Comparison of ENCODE assay signal across 11 cellular contexts in the genomic region with DNA sequence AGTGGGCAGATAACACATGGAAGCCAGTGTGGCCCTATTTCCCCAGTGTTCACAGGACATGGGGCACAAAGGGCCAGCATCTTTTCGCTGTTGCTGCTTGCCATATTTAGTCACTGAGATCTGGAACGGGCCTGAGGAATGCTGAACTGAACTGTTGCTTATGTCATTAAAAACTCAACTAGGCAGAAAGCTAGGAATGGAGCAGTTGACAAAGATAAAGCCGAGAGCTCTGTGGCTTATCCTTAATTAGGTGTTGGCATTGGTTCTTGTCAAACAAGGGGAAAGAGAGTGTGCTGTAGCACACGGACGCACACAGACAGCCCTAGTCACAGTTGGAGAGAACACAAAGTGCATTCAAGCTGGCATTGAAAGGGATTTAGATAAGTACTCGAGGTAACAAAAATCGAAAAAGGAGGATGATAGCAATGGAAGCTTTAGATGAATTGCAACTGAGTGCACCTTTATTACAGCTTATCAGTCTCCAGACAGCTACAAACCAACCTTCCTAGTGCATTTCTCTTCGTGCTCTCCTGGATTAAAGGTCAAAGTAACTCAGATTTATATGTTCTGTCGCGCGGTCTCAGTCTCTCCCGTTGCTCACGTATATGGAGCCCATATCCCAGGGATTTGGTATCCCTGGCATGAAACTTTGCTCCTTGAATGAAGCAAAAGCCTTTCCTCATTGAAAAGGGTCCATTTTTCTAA.
DNase-seq lines count a peak whose midpoint lies in the region; ATAC-seq and TF ChIP-seq lines count a peak whose summit lies in the region.
"Had no signal": no experiment of that assay in that cellular context is flagged by ENCODE, and none has a peak within 500 bp of the region (broad histone marks: within the 10 kb centered on the region; RNA-seq: fewer than 3 reads in every experiment).

No MANE protein-coding gene starts in this region.

- H3K9me1 ChIP-seq in IMR-90 (ENCODE audit: insufficient read depth, low read length), result no peaks in the 10 kb centered on the region

- H3K4me1 ChIP-seq in IMR-90 (ENCODE audit: control insufficient read depth, insufficient read depth, low read length) (peaks cover 5% of the 10 kb centered on the region), uterus (peaks cover 0 to 4% of the 10 kb centered on the region in 2 donors)

- in situ Hi-C loops in IMR-90 (cut with MboI; ENCODE audit: low sequenced_read_pairs), result no loop called here

- H3K27me3 Mint-ChIP-seq in glutamatergic neuron (ENCODE audit: unreplicated experiment) (peaks cover 4% of the 10 kb centered on the region), progenitor cell of endocrine pancreas (no peaks in the 10 kb centered on the region)

- no peak overlapping the region for H2BK20ac ChIP-seq in IMR-90 (ENCODE audit: low read depth, low read length)

- peaks cover 76% of the 10 kb centered on the region for H3K4me1 Mint-ChIP-seq in glutamatergic neuron (ENCODE audit: low read depth, unreplicated experiment)
- peaks cover 53% of the 10 kb centered on the region for H3K4me1 Mint-ChIP-seq in progenitor cell of endocrine pancreas (ENCODE audit: low read depth)

- H3K36me3 ChIP-seq in IMR-90 (ENCODE audit: control insufficient read depth, insufficient read depth, low read length), result no peaks in the 10 kb centered on the region
- no peaks in the 10 kb centered on the region for H3K36me3 ChIP-seq in uterus

- ATAC-seq in IMR-90 (ENCODE audit: low read depth) (no peak), GM19328 (IDR thresholded peaks at IDR 0.05; ENCODE audit: unreplicated experiment) (no peak), HG02938 (IDR thresholded peaks at IDR 0.05; ENCODE audit: unreplicated experiment) (no peak)
- ATAC-seq: SK-N-SH treated with all-trans-retinoic acid at 6 μM for 48 hours had no signal

- H3K36me3 Mint-ChIP-seq in glutamatergic neuron (ENCODE audit: unreplicated experiment) (no peaks in the 10 kb centered on the region), progenitor cell of endocrine pancreas (ENCODE audit: insufficient read depth) (no peaks in the 10 kb centered on the region)
- H3K36me3 Mint-ChIP-seq: CD14-positive monocyte had no signal

- DNase-seq in IMR-90 (no peak), NCI-H345 treated with DMSO at 0.1 percent for 48 hours (lab: John Stamatoyannopoulos, UW; ENCODE audit: unreplicated experiment) (peak; percentile 85), glutamatergic neuron (no peak), progenitor cell of endocrine pancreas (ENCODE audit: low spot score, unreplicated experiment) (no peak), uterus (no peak)
- no peak for DNase-seq in stimulated activated CD4-positive, alpha-beta T cell treated with anti-CD3 and anti-CD28 coated beads, Interleukin-4, amount 100 ng/mL, for 4 hours
- DNase-seq: activated T-cell treated with anti-CD3 and anti-CD28 coated beads for 4 hours had no signal

- 63% methylated on average over 4 of the region's 13 CpGs; no CpG with 5 or more reads in 1 of the 2 experiments for WGBS in IMR-90 (ENCODE audit: extremely low coverage in 2 of 2, insufficient read length in 1 of 2), 2 experiments

- intact Hi-C loops in IMR-90 (cut with micrococcal nuclease), result no loop called here
- intact Hi-C loops in uterus (cut with DNase I; ENCODE audit: low total_unique reads), result no loop called here

- TF ChIP-seq CTCF in IMR-90 (conservative IDR thresholded peaks at IDR 0.05; ENCODE audit: low read depth, low read length), result no peak
- TF ChIP-seq CTCF in glutamatergic neuron (IDR thresholded peaks at IDR 0.05; ENCODE audit: partially characterized antibody, unreplicated experiment), result no peak
- TF ChIP-seq CTCF in progenitor cell of endocrine pancreas (IDR thresholded peaks at IDR 0.05; ENCODE audit: unreplicated experiment), result no peak
- TF ChIP-seq CTCF in uterus (IDR thresholded peaks at IDR 0.05), result no peak

- H3K4me3 Mint-ChIP-seq in glutamatergic neuron (ENCODE audit: unreplicated experiment) (peak overlapping the region; percentile 32), progenitor cell of endocrine pancreas (ENCODE audit: low read depth) (peak overlapping the region; percentile 4)
- H3K4me3 Mint-ChIP-seq: CD14-positive monocyte had no signal

- peak overlapping the region; percentile 46 for H2AFZ ChIP-seq in IMR-90 (replicated peaks; ENCODE audit: low read length, poor library complexity)

- no peak overlapping the region for H2BK120ac ChIP-seq in IMR-90 (ENCODE audit: low read depth, low read length)

- H3K27ac Mint-ChIP-seq in glutamatergic neuron (ENCODE audit: unreplicated experiment) (peak overlapping the region; percentile 89), progenitor cell of endocrine pancreas (peak overlapping the region; percentile 81)
- H3K27ac Mint-ChIP-seq: CD14-positive monocyte had no signal

- TF ChIP-seq RAD21 in IMR-90 (IDR thresholded peaks at IDR 0.05; ENCODE audit: low read length), result no peak

- H2AK9ac ChIP-seq in IMR-90 (replicated peaks; ENCODE audit: low read depth, low read length, poor library complexity), result no peak overlapping the region

- H4K91ac ChIP-seq in IMR-90 (ENCODE audit: insufficient read depth, low read depth, low read length), result no peak overlapping the region

- H3K4ac ChIP-seq in IMR-90 (ENCODE audit: low read depth, low read length), result no peak overlapping the region

- H3K9me3 ChIP-seq in IMR-90 (ENCODE audit: control insufficient read depth, insufficient read depth, low read length) (no peaks in the 10 kb centered on the region), uterus (no peaks in the 10 kb centered on the region)

- H3K27ac ChIP-seq in IMR-90 (ENCODE audit: insufficient read depth, low read length) (no peak overlapping the region), uterus (no peak overlapping the region)

- H4K20me1 ChIP-seq in IMR-90 (ENCODE audit: insufficient read depth, low read length), result no peaks in the 10 kb centered on the region

- H3K14ac ChIP-seq in IMR-90 (replicated peaks; ENCODE audit: low read depth, low read length), result no peak overlapping the region

- H4K8ac ChIP-seq in IMR-90 (ENCODE audit: low read depth in 2 of 2, low read length in 2 of 2), result no peak overlapping the region

- POLR2A ChIA-PET in IMR-90 (lab: Charles Lee; ENCODE audit: unreplicated experiment), result no interaction called here

- H3K56ac ChIP-seq in IMR-90 (ENCODE audit: extremely low read depth, insufficient read depth, low read length), result no peak overlapping the region

- H4K5ac ChIP-seq in IMR-90 (ENCODE audit: low read depth, low read length), result no peak overlapping the region

- H3K9ac ChIP-seq in IMR-90 (ENCODE audit: low read depth, low read length), result no peak overlapping the region

- H3K9me3 Mint-ChIP-seq in glutamatergic neuron (ENCODE audit: unreplicated experiment), result peaks cover 8% of the 10 kb centered on the region
- no peaks in the 10 kb centered on the region for H3K9me3 Mint-ChIP-seq in progenitor cell of endocrine pancreas (ENCODE audit: low read depth)
- H3K9me3 Mint-ChIP-seq: CD14-positive monocyte had no signal

- no peaks in the 10 kb centered on the region for H3K27me3 ChIP-seq in IMR-90 (ENCODE audit: control insufficient read depth, insufficient read depth, low read length)
- no peaks in the 10 kb centered on the region for H3K27me3 ChIP-seq in uterus

- dilution Hi-C loops in IMR-90 (cut with HindIII; ENCODE audit: low sequenced_read_pairs, unreplicated experiment), result no loop called here

- no peak overlapping the region for H3K4me3 ChIP-seq in IMR-90 (ENCODE audit: insufficient read depth, low read depth, low read length)
- no peak overlapping the region for H3K4me3 ChIP-seq in uterus

- no TSS peak for BruUV-seq in IMR-90 (replicated peaks; lab: Mats Ljungman, UMichigan)

- no peak overlapping the region for H2BK5ac ChIP-seq in IMR-90 (ENCODE audit: low read depth, low read length, poor library complexity, severe bottlenecking)

- H2AK5ac ChIP-seq in IMR-90 (ENCODE audit: low read depth, low read length), result no peak overlapping the region

- CTCF ChIA-PET in IMR-90 (lab: Yijun Ruan, JAX), result interaction anchor here (1.1 kb wide), 1 partner anchor 13 kb away, joined by 3 read pairs; no protein-coding TSS in a partner anchor

- no peak overlapping the region for H2BK15ac ChIP-seq in IMR-90 (ENCODE audit: low read depth, low read length)

- H3K4me2 ChIP-seq in IMR-90 (ENCODE audit: low read depth, low read length), result peak overlapping the region; percentile 46; the same call in 1 of the 2 replicates

- no peak overlapping the region; the same call in 1 of the 2 replicates for H3K18ac ChIP-seq in IMR-90 (ENCODE audit: low read depth, low read length)

- TF ChIP-seq POLR2A in IMR-90 (IDR thresholded peaks at IDR 0.05; ENCODE audit: low read depth, low read length) (no peak), uterus (IDR thresholded peaks at IDR 0.05) (no peak)

- H3K79me1 ChIP-seq in IMR-90 (ENCODE audit: low read depth in 1 of 2, low read length in 2 of 2), result no peaks in the 10 kb centered on the region

- H3K23ac ChIP-seq in IMR-90 (ENCODE audit: low read depth, low read length), result no peak overlapping the region

TF ChIP-seq in IMR-90, 13 proteins besides CTCF, POLR2A, EP300 and RAD21 (continues in another document):
- TF ChIP-seq CHD1 (IDR thresholded peaks at IDR 0.05; ENCODE audit: low read depth, low read length) (no peak), FOS (IDR thresholded peaks at IDR 0.05; ENCODE audit: low read depth, low read length) (no peak), RFX5 (IDR thresholded peaks at IDR 0.05; ENCODE audit: low read depth, low read length) (no peak), MXI1 (IDR thresholded peaks at IDR 0.05; ENCODE audit: borderline replicate concordance, low read depth, low read length) (no peak), MAZ (IDR thresholded peaks at IDR 0.05; ENCODE audit: borderline replicate concordance, low read depth, low read length) (no peak), BHLHE40 (IDR thresholded peaks at IDR 0.05; ENCODE audit: low read depth, low read length) (no peak), RCOR1 (IDR thresholded peaks at IDR 0.05; ENCODE audit: insufficient replicate concordance, low read length) (no peak)
- TF ChIP-seq, protein P1, sequence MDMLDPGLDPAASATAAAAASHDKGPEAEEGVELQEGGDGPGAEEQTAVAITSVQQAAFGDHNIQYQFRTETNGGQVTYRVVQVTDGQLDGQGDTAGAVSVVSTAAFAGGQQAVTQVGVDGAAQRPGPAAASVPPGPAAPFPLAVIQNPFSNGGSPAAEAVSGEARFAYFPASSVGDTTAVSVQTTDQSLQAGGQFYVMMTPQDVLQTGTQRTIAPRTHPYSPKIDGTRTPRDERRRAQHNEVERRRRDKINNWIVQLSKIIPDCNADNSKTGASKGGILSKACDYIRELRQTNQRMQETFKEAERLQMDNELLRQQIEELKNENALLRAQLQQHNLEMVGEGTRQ (IDR thresholded peaks at IDR 0.05; ENCODE audit: low read depth, low read length), result no peak
